ENCODE assay signal across 2 cellular contexts in genomic region chr11:112392860-112393259, GRCh38.
TF ChIP-seq lines count a peak whose summit lies in the region.

No MANE protein-coding gene starts in this region.

TF ChIP-seq in GM23338, 12 proteins besides CTCF, POLR2A, EP300 and RAD21:
- TF ChIP-seq REST (IDR thresholded peaks at IDR 0.05; ENCODE audit: unreplicated experiment), result no peak
- TF ChIP-seq CREB1 (CRISPR knock-in tag; IDR thresholded peaks at IDR 0.05; ENCODE audit: low read depth), result no peak
- TF ChIP-seq JUNB (IDR thresholded peaks at IDR 0.05; ENCODE audit: unreplicated experiment), result no peak

TF ChIP-seq in HepG2, 621 proteins besides CTCF, POLR2A, EP300 and RAD21 (continued from another document):
- TF ChIP-seq ZC3H13 (CRISPR knock-in tag; IDR thresholded peaks at IDR 0.05), result no peak
- TF ChIP-seq ZNF225 (CRISPR knock-in tag; IDR thresholded peaks at IDR 0.05), result no peak
- no peak for TF ChIP-seq ISX (CRISPR knock-in tag; conservative IDR thresholded peaks at IDR 0.05)
- TF ChIP-seq SP2 (CRISPR knock-in tag; IDR thresholded peaks at IDR 0.05), result no peak
- TF ChIP-seq ZNF44 (CRISPR knock-in tag; IDR thresholded peaks at IDR 0.05), result no peak
- TF ChIP-seq PAX8 (CRISPR knock-in tag; IDR thresholded peaks at IDR 0.05; ENCODE audit: borderline replicate concordance), result no peak
- TF ChIP-seq CBX2 (IDR thresholded peaks at IDR 0.05; ENCODE audit: low read depth, low read length), result no peak
- no peak for TF ChIP-seq CBX2 (CRISPR knock-in tag; IDR thresholded peaks at IDR 0.05; ENCODE audit: low read depth)
- no peak for TF ChIP-seq NAIF1 (CRISPR knock-in tag; IDR thresholded peaks at IDR 0.05; ENCODE audit: borderline replicate concordance)
- TF ChIP-seq ZNF816 (CRISPR knock-in tag; IDR thresholded peaks at IDR 0.05; ENCODE audit: borderline replicate concordance), result no peak
- no peak for TF ChIP-seq MTF2 (CRISPR knock-in tag; IDR thresholded peaks at IDR 0.05; ENCODE audit: borderline replicate concordance)
- no peak for TF ChIP-seq SALL2 (CRISPR knock-in tag; IDR thresholded peaks at IDR 0.05)
- TF ChIP-seq ZNF546 (CRISPR knock-in tag; conservative IDR thresholded peaks at IDR 0.05), result no peak
TF ChIP-seq in HepG2: peak in this region for 0.
